ENCODE assay signal across 29 cellular contexts in genomic region chr2:240510513-240511210, GRCh38. TPM values are rescaled to one million over a fixed set of nuclear protein-coding genes. Genes with fewer than 3 reads are reported as not detected.
DNase-seq lines count a peak whose midpoint lies in the region; ATAC-seq, FAIRE-seq and TF ChIP-seq lines count a peak whose summit lies in the region.
"Had no signal": no experiment of that assay in that cellular context is flagged by ENCODE, and none has a peak within 500 bp of the region (broad histone marks: within the 10 kb centered on the region; RNA-seq: fewer than 3 reads in every experiment).

No MANE protein-coding gene starts in this region.

- peaks cover 14% of the 10 kb centered on the region for H3K4me1 Mint-ChIP-seq in activated T-cell treated with anti-CD3 and anti-CD28 coated beads, Interleukin-2, amount 50 U/mL, for 4 hours (ENCODE audit: low read depth)

- intact Hi-C loops in kidney (cut with DNase I) = no loop called here
- intact Hi-C loops in spleen (cut with DNase I; ENCODE audit: low total_unique reads) = loop anchor here (10.0 kb wide), 1 partner anchor 324 kb away; no protein-coding TSS in a partner anchor

- WGBS in spleen, 5 donors = 87 to 96% (median 92%) methylated on average over 12 of the region's 12 CpGs

- no peaks in the 10 kb centered on the region for H3K36me3 ChIP-seq in H7 (replicated peaks; ENCODE audit: control insufficient read depth, insufficient read depth, low read length)
- H3K36me3 ChIP-seq in kidney (ENCODE audit: control insufficient read depth in 1 of 2, insufficient read depth in 2 of 2, low read length in 2 of 2) = peaks cover 0 to 8% of the 10 kb centered on the region in 2 donors
- peaks cover 0 to 47% (median 13%) of the 10 kb centered on the region in 6 donors for H3K36me3 ChIP-seq in spleen
- H3K36me3 ChIP-seq: MG63 had no signal

- H3K27ac ChIP-seq in kidney (ENCODE audit: low read depth in 2 of 2, low read length in 2 of 2) (no peak overlapping the region), spleen (no peak overlapping the region)
- H3K27ac ChIP-seq: BLaER1 treated with 17β-estradiol and CSF1 and Interleukin-3, amounts not matched to agents 10 nM and 100 nM; lower lobe of right lung; PC-9; tibial nerve had no signal

- H3K27me3 ChIP-seq in H7 (ENCODE audit: control insufficient read depth, insufficient read depth, low read length) (no peaks in the 10 kb centered on the region; the same call in 1 of the 2 replicates), spleen (replicated peaks in 1 of 7) (no peaks in the 10 kb centered on the region)
- H3K27me3 ChIP-seq: BLaER1 treated with 17β-estradiol and CSF1 and Interleukin-3, amounts not matched to agents 10 nM and 100 nM; MG63; tibial nerve had no signal

- DNase-seq in activated T-cell treated with anti-CD3 and anti-CD28 coated beads, Interleukin-2, amount 50 U/mL, for 48 hours = peak; percentile 3 to 6
- no peak for DNase-seq in activated T-cell treated with anti-CD3 and anti-CD28 coated beads, Interleukin-2, amount 50 U/mL, for 4 hours
- DNase-seq in H7 (peak; percentile 17), kidney (peak; percentile 47), spleen (peak; percentile 54), HTR-8/SVneo (ENCODE audit: insufficient read length, low spot score) (no peak), GM12891 (ENCODE audit: insufficient read length, low spot score) (no peak)
- DNase-seq: COR-L47; DMS79 treated with DMSO at 0.1 percent for 48 hours; effector CD8-positive, alpha-beta T cell; GF-D8; KBM-7; lower lobe of right lung; MG63; mucosa of descending colon; NCI-H1105 treated with DMSO at 0.1 percent for 48 hours; NCI-H1930; NCI-H524; NK-92 treated with Interleukin-12 subunit alpha and Interleukin-12 subunit beta, amount 100 ng/mL, for 24 hours; PC-9; SW 1271 had no signal

- TF ChIP-seq CTCF in kidney (IDR thresholded peaks at IDR 0.05; ENCODE audit: borderline replicate concordance, extremely low read depth, insufficient read depth) (no peak), spleen (IDR thresholded peaks at IDR 0.05 in 8 of 11, conservative IDR thresholded peaks at IDR 0.05 in 3 of 11) (no peak)

- no peak overlapping the region for H3K4me3 Mint-ChIP-seq in activated T-cell treated with anti-CD3 and anti-CD28 coated beads, Interleukin-2, amount 50 U/mL, for 4 hours

- no peak for TF ChIP-seq POLR2A in spleen (IDR thresholded peaks at IDR 0.05)
- TF ChIP-seq POLR2A in GM12891 (IDR thresholded peaks at IDR 0.05; ENCODE audit: low read depth, low read length) = no peak

- ATAC-seq in activated T-cell treated with anti-CD3 and anti-CD28 coated beads, Interleukin-2, amount 50 U/mL, for 4 hours = no peak
- no peak for ATAC-seq in HG02938 (IDR thresholded peaks at IDR 0.05; ENCODE audit: unreplicated experiment)
- ATAC-seq: activated CD4-positive, CD25-positive, alpha-beta regulatory T cell treated with anti-CD3 and anti-CD28 coated beads, Interleukin-2, amount 50 U/mL, for 24 hours; activated naive CD4-positive, alpha-beta T cell treated with anti-CD3 and anti-CD28 coated beads, Interleukin-2, amount 50 U/mL, for 72 hours; lower lobe of right lung; mucosa of descending colon; Right ventricle myocardium inferior had no signal

- H3K9me3 ChIP-seq in kidney (ENCODE audit: control insufficient read depth in 1 of 2, low read length in 2 of 2) (no peaks in the 10 kb centered on the region), spleen (no peaks in the 10 kb centered on the region)
- H3K9me3 ChIP-seq: BLaER1 treated with 17β-estradiol and CSF1 and Interleukin-3, amounts not matched to agents 10 nM and 100 nM; lower lobe of right lung; MG63; mucosa of descending colon; tibial nerve had no signal

- H3K27me3 Mint-ChIP-seq in activated T-cell treated with anti-CD3 and anti-CD28 coated beads, Interleukin-2, amount 50 U/mL, for 4 hours (ENCODE audit: low read depth) = no peaks in the 10 kb centered on the region
- H3K27me3 Mint-ChIP-seq: progenitor cell of endocrine pancreas had no signal

- H3K4me3 ChIP-seq in H7 (ENCODE audit: insufficient read depth, low read depth, low read length) = no peak overlapping the region
- no peak overlapping the region for H3K4me3 ChIP-seq in kidney (ENCODE audit: low read length in 2 of 2)
- no peak overlapping the region for H3K4me3 ChIP-seq in spleen
- H3K4me3 ChIP-seq: BLaER1 treated with 17β-estradiol and CSF1 and Interleukin-3, amounts not matched to agents 10 nM and 100 nM; lower lobe of right lung; MG63; mucosa of descending colon; PC-9; tibial nerve had no signal

- no peaks in the 10 kb centered on the region for H3K4me1 ChIP-seq in kidney (ENCODE audit: control insufficient read depth in 1 of 2, insufficient read depth in 1 of 2, low read depth in 1 of 2, low read length in 2 of 2)
- H3K4me1 ChIP-seq in spleen = peaks cover 9 to 16% (median 10%) of the 10 kb centered on the region in 6 donors
- H3K4me1 ChIP-seq: lower lobe of right lung had no signal

- FAIRE-seq in kidney (lab: Jason Lieb, UNC) (no peak), HTR-8/SVneo (lab: Jason Lieb, UNC) (no peak), GM12891 (lab: Jason Lieb, UNC) (no peak)
- FAIRE-seq: colon had no signal

- no peak overlapping the region for H3K9ac ChIP-seq in kidney (ENCODE audit: low read length in 2 of 2)
- H3K9ac ChIP-seq: BLaER1 treated with 17β-estradiol and CSF1 and Interleukin-3, amounts not matched to agents 10 nM and 100 nM had no signal

- peaks cover 24% of the 10 kb centered on the region for H3K36me3 Mint-ChIP-seq in activated T-cell treated with anti-CD3 and anti-CD28 coated beads, Interleukin-2, amount 50 U/mL, for 4 hours (ENCODE audit: insufficient read depth)
- H3K36me3 Mint-ChIP-seq: activated naive CD4-positive, alpha-beta T cell treated with anti-CD3 and anti-CD28 coated beads, Interleukin-2, amount 50 U/mL, for 72 hours had no signal

- H3K9me3 Mint-ChIP-seq in activated T-cell treated with anti-CD3 and anti-CD28 coated beads, Interleukin-2, amount 50 U/mL, for 4 hours = no peaks in the 10 kb centered on the region
- H3K9me3 Mint-ChIP-seq: activated naive CD4-positive, alpha-beta T cell treated with anti-CD3 and anti-CD28 coated beads, Interleukin-2, amount 50 U/mL, for 72 hours had no signal

TF ChIP-seq in GM12891, 5 proteins besides CTCF, POLR2A, EP300 and RAD21:
- TF ChIP-seq PAX5 (IDR thresholded peaks at IDR 0.05; ENCODE audit: insufficient read depth, low read length, severe bottlenecking) = no peak
- no peak for TF ChIP-seq SPI1 (IDR thresholded peaks at IDR 0.05; ENCODE audit: low read depth, low read length)
- TF ChIP-seq POLR2AphosphoS5 (IDR thresholded peaks at IDR 0.05; ENCODE audit: low read depth, low read length) = no peak
- TF ChIP-seq TAF1 (IDR thresholded peaks at IDR 0.05; ENCODE audit: low read depth, low read length) = no peak
- no peak for TF ChIP-seq POU2F2 (IDR thresholded peaks at IDR 0.05; ENCODE audit: low read depth, low read length)

RNA-seq across cellular contexts. Expression of gene ANKMY1, which starts 47.1 kb away (rescaled TPM):
- total RNA-seq in activated T-cell treated with anti-CD3 and anti-CD28 coated beads, Interleukin-2, amount 50 U/mL, for 4 hours = 10 to 100 TPM; 15.7 to 17.2 (median 15.8) TPM
- 3.6 and 8.9 TPM in 2 replicates for total RNA-seq in H7 (2014; rRNA removed; shearing (Covaris generic))
- total RNA-seq in kidney = 22.1 TPM
- polyA plus RNA-seq in kidney (ENCODE audit: insufficient read depth, low read depth, low replicate concordance) = 3.0 TPM
- total RNA-seq in spleen = 10 to 100 TPM; 26.5 to 45.5 (median 30.1) TPM
- 10 to 100 TPM in 1 of 3 donors, 1 to 10 TPM in 2; 7.6 to 11.4 (median 8.1) TPM for polyA plus RNA-seq in spleen
- 8.3 TPM for polyA plus RNA-seq in GM12891 (2012; ENCODE audit: low read depth, missing spikeins)

RNA-seq across cellular contexts. Expression of gene DUSP28, which starts 49.5 kb away (rescaled TPM):
- 1 to 10 TPM; 5.7 to 6.1 (median 5.9) TPM for total RNA-seq in activated T-cell treated with anti-CD3 and anti-CD28 coated beads, Interleukin-2, amount 50 U/mL, for 4 hours
- total RNA-seq in H7 (2014; rRNA removed; shearing (Covaris generic)) = 2.4 and 2.5 TPM in 2 replicates
- total RNA-seq in kidney (7.0 TPM), spleen (10 to 100 TPM in 1 of 7 donors, 1 to 10 TPM in 6; 5.9 to 13.6 (median 7.1) TPM)
- polyA plus RNA-seq in kidney (ENCODE audit: insufficient read depth, low read depth, low replicate concordance) (5.9 TPM), spleen (1 to 10 TPM; 6.5 to 9.0 (median 7.9) TPM)
- 6.9 TPM for polyA plus RNA-seq in GM12891 (2012; ENCODE audit: low read depth, missing spikeins)

RNA-seq across cellular contexts. Expression of gene RNPEPL1, which starts 57.6 kb away (rescaled TPM):
- total RNA-seq in activated T-cell treated with anti-CD3 and anti-CD28 coated beads, Interleukin-2, amount 50 U/mL, for 4 hours = 10 to 100 TPM; 40.9 to 46.0 (median 42.9) TPM
- 10.3 and 15.2 TPM in 2 replicates for total RNA-seq in H7 (2014; rRNA removed; shearing (Covaris generic))
- 77.4 TPM for total RNA-seq in kidney
- 65.4 TPM for polyA plus RNA-seq in kidney (ENCODE audit: insufficient read depth, low read depth, low replicate concordance)
- 100 to 1,000 TPM in 2 of 7 donors, 10 to 100 TPM in 5; 57.2 to 116 (median 73.0) TPM for total RNA-seq in spleen
- 100 to 1,000 TPM in 2 of 3 donors, 10 to 100 TPM in 1; 79.8 to 165 (median 107) TPM for polyA plus RNA-seq in spleen
- polyA plus RNA-seq in GM12891 (2012; ENCODE audit: low read depth, missing spikeins) = 26.9 TPM

Comparison
In these comparisons a context has a peak if more than half of its experiments do, and no peak if none do; other contexts are left out.
1. DNase-seq: peak in activated T-cell treated with anti-CD3 and anti-CD28 coated beads, Interleukin-2, amount 50 U/mL, for 48 hours (2 of 2), H7 (single experiment), kidney (single experiment) and spleen (single experiment); none in activated T-cell treated with anti-CD3 and anti-CD28 coated beads, Interleukin-2, amount 50 U/mL, for 4 hours (single experiment), HTR-8/SVneo (single experiment) and GM12891 (single experiment).